12 cellular contexts compared by ENCODE assay signal in genomic region chr1:178541396-178541795, GRCh38. TPM values are rescaled to one million over a fixed set of nuclear protein-coding genes. Genes with fewer than 3 reads are reported as not detected.
DNase-seq lines count a peak whose midpoint lies in the region; ATAC-seq lines count a peak whose summit lies in the region.
"Had no signal": no experiment of that assay in that cellular context is flagged by ENCODE, and none has a peak within 500 bp of the region (broad histone marks: within the 10 kb centered on the region; RNA-seq: fewer than 3 reads in every experiment).

No MANE protein-coding gene starts in this region.

- ATAC-seq in stimulated activated memory B cell treated with anti-CD40 and anti-IgM and Interleukin-4, amounts not matched to agents 10 μg/mL and 1 μg/mL and 100 μg/mL, for 72 hours = no peak

- no peak overlapping the region for H3K27ac Mint-ChIP-seq in activated CD4-positive, alpha-beta T cell treated with anti-CD3 and anti-CD28 coated beads, Interleukin-2, amount 10 ng/mL, durations not matched to agents 24 days and 14 days
- H3K27ac Mint-ChIP-seq in activated CD4-positive, alpha-beta memory T cell treated with anti-CD3 and anti-CD28 coated beads, Interleukin-2, amount 10 ng/mL, durations not matched to agents 7 days and 5 days = no peak overlapping the region
- peak overlapping the region in 2 of 6 donors; percentile 74 to 87 for H3K27ac Mint-ChIP-seq in immature natural killer cell
- peak overlapping the region; percentile 96 for H3K27ac Mint-ChIP-seq in stimulated activated memory B cell treated with anti-CD40 and anti-IgM and Interleukin-4, amounts not matched to agents 10 μg/mL and 1 μg/mL and 100 μg/mL, for 72 hours

- no peaks in the 10 kb centered on the region for H3K4me1 Mint-ChIP-seq in activated CD4-positive, alpha-beta T cell treated with anti-CD3 and anti-CD28 coated beads, Interleukin-2, amount 10 ng/mL, durations not matched to agents 24 days and 14 days
- peaks cover 16% of the 10 kb centered on the region for H3K4me1 Mint-ChIP-seq in activated CD4-positive, alpha-beta memory T cell treated with anti-CD3 and anti-CD28 coated beads, Interleukin-2, amount 10 ng/mL, durations not matched to agents 7 days and 5 days
- peaks cover 13 to 14% of the 10 kb centered on the region in 2 donors for H3K4me1 Mint-ChIP-seq in immature natural killer cell
- H3K4me1 Mint-ChIP-seq in stimulated activated memory B cell treated with anti-CD40 and anti-IgM and Interleukin-4, amounts not matched to agents 10 μg/mL and 1 μg/mL and 100 μg/mL, for 72 hours = peaks cover 42% of the 10 kb centered on the region

- CTCF ChIA-PET in activated CD4-positive, alpha-beta memory T cell treated with anti-CD3 and anti-CD28 coated beads, Interleukin-2, amount 10 ng/mL, durations not matched to agents 7 days and 5 days (lab: Charles Lee) = interaction anchor here (1.2 to 3.4 kb wide), 3 partner anchors 9 to 462 kb away, joined by 4 to 19 read pairs (median 14); no protein-coding TSS in a partner anchor

- DNase-seq in activated CD4-positive, alpha-beta T cell treated with anti-CD3 and anti-CD28 coated beads, Interleukin-2, amount 10 ng/mL, durations not matched to agents 24 days and 14 days = no peak
- no peak for DNase-seq in activated CD4-positive, alpha-beta T cell treated with anti-CD3 and anti-CD28 coated beads, Interleukin-2, amount 50 U/mL, for 4 hours
- DNase-seq in activated CD4-positive, alpha-beta memory T cell treated with anti-CD3 and anti-CD28 coated beads, Interleukin-2, amount 10 ng/mL, durations not matched to agents 7 days and 5 days = no peak
- no peak for DNase-seq in immature natural killer cell
- DNase-seq in dedifferentiated amniotic fluid mesenchymal stem cell (ENCODE audit: extremely low spot score) = no peak
- DNase-seq in T1000 (lab: John Stamatoyannopoulos, UW) = no peak
- DNase-seq in NCI-H524 (lab: John Stamatoyannopoulos, UW) = no peak

- H3K36me3 Mint-ChIP-seq in activated CD4-positive, alpha-beta T cell treated with anti-CD3 and anti-CD28 coated beads, Interleukin-2, amount 10 ng/mL, durations not matched to agents 24 days and 14 days (ENCODE audit: low read depth) = no peaks in the 10 kb centered on the region
- no peaks in the 10 kb centered on the region for H3K36me3 Mint-ChIP-seq in activated CD4-positive, alpha-beta memory T cell treated with anti-CD3 and anti-CD28 coated beads, Interleukin-2, amount 10 ng/mL, durations not matched to agents 7 days and 5 days (ENCODE audit: low read depth)
- H3K36me3 Mint-ChIP-seq in immature natural killer cell = peaks cover 0 to 4% (median 0%) of the 10 kb centered on the region in 3 donors
- H3K36me3 Mint-ChIP-seq in stimulated activated memory B cell treated with anti-CD40 and anti-IgM and Interleukin-4, amounts not matched to agents 10 μg/mL and 1 μg/mL and 100 μg/mL, for 72 hours = peaks cover 16% of the 10 kb centered on the region

- H3K9me3 Mint-ChIP-seq in activated CD4-positive, alpha-beta T cell treated with anti-CD3 and anti-CD28 coated beads, Interleukin-2, amount 10 ng/mL, durations not matched to agents 24 days and 14 days = no peaks in the 10 kb centered on the region
- no peaks in the 10 kb centered on the region for H3K9me3 Mint-ChIP-seq in activated CD4-positive, alpha-beta memory T cell treated with anti-CD3 and anti-CD28 coated beads, Interleukin-2, amount 10 ng/mL, durations not matched to agents 7 days and 5 days
- H3K9me3 Mint-ChIP-seq in immature natural killer cell = no peaks in the 10 kb centered on the region
- no peaks in the 10 kb centered on the region for H3K9me3 Mint-ChIP-seq in stimulated activated memory B cell treated with anti-CD40 and anti-IgM and Interleukin-4, amounts not matched to agents 10 μg/mL and 1 μg/mL and 100 μg/mL, for 72 hours

- POLR2A ChIA-PET in activated CD4-positive, alpha-beta memory T cell treated with anti-CD3 and anti-CD28 coated beads, Interleukin-2, amount 10 ng/mL, durations not matched to agents 7 days and 5 days (lab: Charles Lee) = no interaction called here

- intact Hi-C loops in activated CD4-positive, alpha-beta T cell treated with anti-CD3 and anti-CD28 coated beads, Interleukin-2, amount 10 ng/mL, durations not matched to agents 24 days and 14 days (cut with micrococcal nuclease) = loop anchor here (5.0 kb wide), 1 partner anchor 826 kb away; the partner anchor contains the start of gene AXDND1

- H3K27me3 Mint-ChIP-seq in activated CD4-positive, alpha-beta T cell treated with anti-CD3 and anti-CD28 coated beads, Interleukin-2, amount 10 ng/mL, durations not matched to agents 24 days and 14 days = no peaks in the 10 kb centered on the region
- no peaks in the 10 kb centered on the region for H3K27me3 Mint-ChIP-seq in activated CD4-positive, alpha-beta memory T cell treated with anti-CD3 and anti-CD28 coated beads, Interleukin-2, amount 10 ng/mL, durations not matched to agents 7 days and 5 days
- H3K27me3 Mint-ChIP-seq in immature natural killer cell (ENCODE audit: low read depth in 3 of 3) = peaks cover 0 to 7% (median 3%) of the 10 kb centered on the region in 3 donors
- no peaks in the 10 kb centered on the region for H3K27me3 Mint-ChIP-seq in stimulated activated memory B cell treated with anti-CD40 and anti-IgM and Interleukin-4, amounts not matched to agents 10 μg/mL and 1 μg/mL and 100 μg/mL, for 72 hours

- peak overlapping the region; percentile 91 for H3K4me3 Mint-ChIP-seq in activated CD4-positive, alpha-beta T cell treated with anti-CD3 and anti-CD28 coated beads, Interleukin-2, amount 10 ng/mL, durations not matched to agents 24 days and 14 days
- H3K4me3 Mint-ChIP-seq in activated CD4-positive, alpha-beta memory T cell treated with anti-CD3 and anti-CD28 coated beads, Interleukin-2, amount 10 ng/mL, durations not matched to agents 7 days and 5 days = peak overlapping the region; percentile 86
- peak overlapping the region; percentile 94 to 95 (median 94) for H3K4me3 Mint-ChIP-seq in immature natural killer cell
- H3K4me3 Mint-ChIP-seq in stimulated activated memory B cell treated with anti-CD40 and anti-IgM and Interleukin-4, amounts not matched to agents 10 μg/mL and 1 μg/mL and 100 μg/mL, for 72 hours = peak overlapping the region; percentile 98

RNA-seq across cellular contexts. Expression of gene TEX35, which starts 28.5 kb away (rescaled TPM):
- not detected in 2 replicates for total RNA-seq in activated CD4-positive, alpha-beta T cell treated with anti-CD3 and anti-CD28 coated beads, Interleukin-2, amount 10 ng/mL, durations not matched to agents 24 days and 14 days
- total RNA-seq in activated CD4-positive, alpha-beta memory T cell treated with anti-CD3 and anti-CD28 coated beads, Interleukin-2, amount 10 ng/mL, durations not matched to agents 7 days and 5 days = not detected
- polyA plus RNA-seq in immature natural killer cell = not detected
- total RNA-seq: dermis microvascular lymphatic vessel endothelial cell, HT1080, lung microvascular endothelial cell, NCI-H460 had no signal

RNA-seq across cellular contexts. Expression of gene CLEC20A, which starts 44.6 kb away (rescaled TPM):
- total RNA-seq in activated CD4-positive, alpha-beta T cell treated with anti-CD3 and anti-CD28 coated beads, Interleukin-2, amount 10 ng/mL, durations not matched to agents 24 days and 14 days = not detected in 2 replicates
- not detected for total RNA-seq in activated CD4-positive, alpha-beta memory T cell treated with anti-CD3 and anti-CD28 coated beads, Interleukin-2, amount 10 ng/mL, durations not matched to agents 7 days and 5 days
- polyA plus RNA-seq in immature natural killer cell = under 1 TPM in 2 of 3 donors, not detected in 1; 0.27 to 0.56 TPM
- total RNA-seq: dermis microvascular lymphatic vessel endothelial cell, HT1080, lung microvascular endothelial cell, NCI-H460 had no signal
